ENCODE assay signal across 8 cellular contexts in the genomic region with DNA sequence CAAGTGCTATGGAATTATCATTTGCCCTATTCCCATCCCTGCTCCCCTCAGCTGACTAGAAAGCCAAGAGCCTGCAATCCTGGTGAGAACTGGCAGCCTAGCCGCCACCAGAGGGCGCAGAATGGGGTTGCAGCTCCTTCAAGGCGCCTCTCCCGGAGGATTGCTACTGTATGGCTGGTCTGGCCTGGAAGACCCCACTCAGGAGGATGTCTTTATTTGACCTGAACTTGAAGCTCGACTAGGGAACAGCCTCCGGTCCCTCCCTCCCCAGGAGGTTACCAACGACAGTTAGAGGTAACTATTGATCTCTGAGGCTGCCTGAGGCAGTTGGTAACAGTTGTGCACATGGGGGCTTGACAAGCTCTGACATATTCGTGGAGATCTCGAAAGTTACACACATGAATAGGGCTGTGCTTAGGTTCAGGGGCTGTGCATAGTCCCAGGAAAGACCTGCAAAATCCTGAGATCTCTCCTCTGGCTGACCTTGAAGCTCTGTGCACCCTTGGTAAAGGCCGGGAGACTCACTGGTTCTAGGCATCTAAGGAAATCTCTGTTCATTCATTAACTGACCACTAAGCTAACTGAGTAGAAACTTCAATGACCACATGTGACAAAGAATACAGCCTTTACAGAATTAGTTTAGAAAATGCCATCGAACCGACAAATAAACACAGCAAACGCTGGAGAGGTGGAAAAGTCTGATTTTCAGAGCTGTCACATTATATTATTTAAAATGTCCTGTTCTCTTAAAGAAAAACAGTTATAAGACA.
DNase-seq lines count a peak whose midpoint lies in the region; ATAC-seq and TF ChIP-seq lines count a peak whose summit lies in the region.

No MANE protein-coding gene starts in this region.

- H3K27me3 ChIP-seq in BE2C, result no peaks in the 10 kb centered on the region; the same call in 1 of the 2 replicates

- H3K9me3 Mint-ChIP-seq in activated CD8-positive, alpha-beta T cell treated with anti-CD3 and anti-CD28 coated beads, Interleukin-2, amount 10 ng/mL, durations not matched to agents 7 days and 5 days (ENCODE audit: insufficient read depth), result no peaks in the 10 kb centered on the region
- H3K9me3 Mint-ChIP-seq in endothelial cell (ENCODE audit: unreplicated experiment), result no peaks in the 10 kb centered on the region

- POLR2A ChIA-PET in activated CD8-positive, alpha-beta T cell treated with anti-CD3 and anti-CD28 coated beads, Interleukin-2, amount 10 ng/mL, durations not matched to agents 7 days and 5 days (lab: Charles Lee), result no interaction called here

- DNase-seq in BE2C, result peak; percentile 81
- DNase-seq in NCI-H345 (lab: John Stamatoyannopoulos, UW), result peak; percentile 34
- peak; percentile 65 for DNase-seq in activated CD8-positive, alpha-beta T cell treated with anti-CD3 and anti-CD28 coated beads, Interleukin-2, amount 10 ng/mL, durations not matched to agents 7 days and 5 days
- DNase-seq in endothelial cell (ENCODE audit: low spot score), result peak; percentile 85
- DNase-seq in mucosa of descending colon, result peak; percentile 62 to 87 (median 84)
- peak; percentile 2 to 39 for DNase-seq in stimulated activated CD8-positive, alpha-beta memory T cell treated with anti-CD3 and anti-CD28 coated beads, Interleukin-7, amount 100 ng/mL, for 1 hour (ENCODE audit: low read depth in 2 of 2)

- no peaks in the 10 kb centered on the region for H3K36me3 Mint-ChIP-seq in activated CD8-positive, alpha-beta T cell treated with anti-CD3 and anti-CD28 coated beads, Interleukin-2, amount 10 ng/mL, durations not matched to agents 7 days and 5 days (ENCODE audit: low read depth)
- no peaks in the 10 kb centered on the region for H3K36me3 Mint-ChIP-seq in endothelial cell (ENCODE audit: low read depth, unreplicated experiment)

- CTCF ChIA-PET in activated CD8-positive, alpha-beta T cell treated with anti-CD3 and anti-CD28 coated beads, Interleukin-2, amount 10 ng/mL, durations not matched to agents 7 days and 5 days (lab: Charles Lee), result interaction anchor here (0.6 to 2.4 kb wide), 25 partner anchors 9 to 347 kb away, joined by 3 to 24 read pairs (median 4); no protein-coding TSS in a partner anchor

- TF ChIP-seq CTCF in BE2C (IDR thresholded peaks at IDR 0.05; ENCODE audit: low read depth, low read length), result peak; percentile 98
- TF ChIP-seq CTCF in endothelial cell (IDR thresholded peaks at IDR 0.05; ENCODE audit: unreplicated experiment), result peak; percentile 74
- peak; percentile 82 for TF ChIP-seq CTCF in mucosa of descending colon (IDR thresholded peaks at IDR 0.05)

- no peak overlapping the region for H3K4me3 Mint-ChIP-seq in activated CD8-positive, alpha-beta T cell treated with anti-CD3 and anti-CD28 coated beads, Interleukin-2, amount 10 ng/mL, durations not matched to agents 7 days and 5 days
- H3K4me3 Mint-ChIP-seq in endothelial cell (ENCODE audit: unreplicated experiment), result no peak overlapping the region

- H3K36me3 ChIP-seq in BE2C (no peaks in the 10 kb centered on the region), mucosa of descending colon (ENCODE audit: low read depth) (no peaks in the 10 kb centered on the region)

- no peaks in the 10 kb centered on the region for H3K4me1 Mint-ChIP-seq in activated CD8-positive, alpha-beta T cell treated with anti-CD3 and anti-CD28 coated beads, Interleukin-2, amount 10 ng/mL, durations not matched to agents 7 days and 5 days (ENCODE audit: low read depth)
- H3K4me1 Mint-ChIP-seq in endothelial cell (ENCODE audit: unreplicated experiment), result no peaks in the 10 kb centered on the region

- no peak overlapping the region for H3K27ac Mint-ChIP-seq in activated CD8-positive, alpha-beta T cell treated with anti-CD3 and anti-CD28 coated beads, Interleukin-2, amount 10 ng/mL, durations not matched to agents 7 days and 5 days
- H3K27ac Mint-ChIP-seq in endothelial cell (ENCODE audit: unreplicated experiment), result no peak overlapping the region

- H3K27me3 Mint-ChIP-seq in activated CD8-positive, alpha-beta T cell treated with anti-CD3 and anti-CD28 coated beads, Interleukin-2, amount 10 ng/mL, durations not matched to agents 7 days and 5 days (ENCODE audit: low read depth), result peaks cover 13% of the 10 kb centered on the region
- H3K27me3 Mint-ChIP-seq in endothelial cell (ENCODE audit: unreplicated experiment), result no peaks in the 10 kb centered on the region

- peak; percentile 77 for ATAC-seq in GM18870 (IDR thresholded peaks at IDR 0.05; ENCODE audit: unreplicated experiment)
- ATAC-seq in HG03095 (IDR thresholded peaks at IDR 0.05; ENCODE audit: unreplicated experiment), result peak; percentile 91
- ATAC-seq in activated CD8-positive, alpha-beta T cell treated with anti-CD3 and anti-CD28 coated beads, Interleukin-2, amount 10 ng/mL, durations not matched to agents 7 days and 5 days, result peak; percentile 87
- peak; percentile 87 for ATAC-seq in mucosa of descending colon

- no peaks in the 10 kb centered on the region for H3K9me3 ChIP-seq in BE2C
- no peaks in the 10 kb centered on the region for H3K9me3 ChIP-seq in mucosa of descending colon

- H3K4me1 ChIP-seq in BE2C (no peaks in the 10 kb centered on the region), mucosa of descending colon (ENCODE audit: low read depth) (peaks cover 2% of the 10 kb centered on the region)

- intact Hi-C loops in mucosa of descending colon (cut with DNase I, micrococcal nuclease), result no loop called here

- H3K4me3 ChIP-seq in BE2C (ENCODE audit: low read depth, low read length) (no peak overlapping the region), mucosa of descending colon (no peak overlapping the region)

Comparison
In these comparisons a context has a peak if more than half of its experiments do, and no peak if none do; other contexts are left out.
1. DNase-seq: peak in every context shown above with its lines; median percentile 85 in endothelial cell; 84 in mucosa of descending colon; 81 in BE2C; 65 in activated CD8-positive, alpha-beta T cell treated with anti-CD3 and anti-CD28 coated beads, Interleukin-2, amount 10 ng/mL, durations not matched to agents 7 days and 5 days; 34 in NCI-H345; 20 in stimulated activated CD8-positive, alpha-beta memory T cell treated with anti-CD3 and anti-CD28 coated beads, Interleukin-7, amount 100 ng/mL, for 1 hour.